In genomic region chr7:43637114-43637806, GRCh38 we compare ENCODE assay signal across 11 cellular contexts. TPM values are rescaled to one million over a fixed set of nuclear protein-coding genes. Genes with fewer than 3 reads are reported as not detected.
DNase-seq lines count a peak whose midpoint lies in the region; ATAC-seq, FAIRE-seq and TF ChIP-seq lines count a peak whose summit lies in the region.
"Had no signal": no experiment of that assay in that cellular context is flagged by ENCODE, and none has a peak within 500 bp of the region (broad histone marks: within the 10 kb centered on the region; RNA-seq: fewer than 3 reads in every experiment).

No MANE protein-coding gene starts in this region.

- H3K4me1 Mint-ChIP-seq in endothelial cell (ENCODE audit: unreplicated experiment): peaks cover 31% of the 10 kb centered on the region

- H3K36me3 ChIP-seq in RWPE2 (ENCODE audit: low read depth): peaks cover 86% of the 10 kb centered on the region
- peaks cover 6% of the 10 kb centered on the region in 2 donors for H3K36me3 ChIP-seq in small intestine (ENCODE audit: control insufficient read depth in 2 of 2, insufficient read depth in 2 of 2, low read length in 2 of 2)

- no peaks in the 10 kb centered on the region for H3K9me3 ChIP-seq in RWPE2 (ENCODE audit: severe bottlenecking)
- H3K9me3 ChIP-seq in small intestine (ENCODE audit: control insufficient read depth, low read depth): no peaks in the 10 kb centered on the region
- H3K9me3 ChIP-seq: MG63 had no signal

- no peak for FAIRE-seq in small intestine (lab: Jason Lieb, UNC)

- H3K36me3 Mint-ChIP-seq in endothelial cell (ENCODE audit: low read depth, unreplicated experiment): peaks cover 20% of the 10 kb centered on the region

- TF ChIP-seq CTCF in RWPE2 (IDR thresholded peaks at IDR 0.05; ENCODE audit: poor library complexity, severe bottlenecking): no peak
- no peak for TF ChIP-seq CTCF in endothelial cell (IDR thresholded peaks at IDR 0.05; ENCODE audit: unreplicated experiment)

- no peaks in the 10 kb centered on the region for H3K9me3 Mint-ChIP-seq in endothelial cell (ENCODE audit: unreplicated experiment)
- H3K9me3 Mint-ChIP-seq: endodermal cell had no signal

- ATAC-seq in RWPE2 (ENCODE audit: low read depth): peak; percentile 81

- H3K27me3 ChIP-seq in RWPE2 (ENCODE audit: insufficient read depth, poor library complexity, severe bottlenecking): no peaks in the 10 kb centered on the region
- no peaks in the 10 kb centered on the region for H3K27me3 ChIP-seq in small intestine (ENCODE audit: control insufficient read depth in 2 of 2, insufficient read depth in 2 of 2, low read length in 2 of 2)
- H3K27me3 ChIP-seq: MG63 had no signal

- H3K27ac Mint-ChIP-seq in endothelial cell (ENCODE audit: unreplicated experiment): peak overlapping the region; percentile 57
- H3K27ac Mint-ChIP-seq: endodermal cell had no signal

- H3K27me3 Mint-ChIP-seq in endothelial cell (ENCODE audit: unreplicated experiment): peaks cover 5% of the 10 kb centered on the region

- no peak overlapping the region for H3K4me3 Mint-ChIP-seq in endothelial cell (ENCODE audit: unreplicated experiment)
- H3K4me3 Mint-ChIP-seq: endodermal cell had no signal

- 64 to 70% (median 69%) methylated on average over 4 of the region's 4 CpGs for WGBS in small intestine, 3 donors

- H3K4me3 ChIP-seq in RWPE2 (ENCODE audit: severe bottlenecking): no peak overlapping the region
- H3K4me3 ChIP-seq in small intestine (ENCODE audit: low read depth in 1 of 2, low read length in 2 of 2): no peak overlapping the region
- H3K4me3 ChIP-seq: MG63 had no signal

- H3K27ac ChIP-seq in RWPE2 (ENCODE audit: poor library complexity, severe bottlenecking) (peak overlapping the region; percentile 97), small intestine (ENCODE audit: low read depth in 1 of 2, low read length in 1 of 2) (peak overlapping the region in 1 of 2 donors; percentile 17)

- DNase-seq in ELR (ENCODE audit: low read depth): peak; percentile 83
- no peak for DNase-seq in RWPE2 (ENCODE audit: low spot score)
- DNase-seq in endothelial cell (ENCODE audit: low spot score): no peak
- peak; percentile 25 for DNase-seq in small intestine
- DNase-seq in NOMO-1 (lab: John Stamatoyannopoulos, UW; ENCODE audit: unreplicated experiment in 2 of 2): no peak
- no peak for DNase-seq in NCI-H526 (lab: John Stamatoyannopoulos, UW)
- DNase-seq in RPMI8226: no peak
- DNase-seq in activated effector memory CD4-positive, alpha-beta T cell treated with anti-CD3 and anti-CD28 coated beads, Interleukin-2, amount 50 U/mL, for 16 hours: no peak
- DNase-seq: endodermal cell; MG63; stimulated activated naive CD4-positive, alpha-beta T cell treated with Interleukin-2 at 50 U/mL for 16 hours had no signal

- H3K4me1 ChIP-seq in RWPE2 (ENCODE audit: insufficient read depth, poor library complexity, severe bottlenecking): peaks cover 64% of the 10 kb centered on the region
- peaks cover 9 to 18% of the 10 kb centered on the region in 2 donors for H3K4me1 ChIP-seq in small intestine (ENCODE audit: control insufficient read depth in 2 of 2, insufficient read depth in 1 of 2, low read depth in 1 of 2, low read length in 1 of 2)

RNA-seq across cellular contexts. Expression of gene STK17A, which starts 54.4 kb away (rescaled TPM):
- total RNA-seq in endothelial cell (ENCODE audit: unreplicated experiment): 28.6 TPM
- 10 to 100 TPM in 2 of 3 donors, 1 to 10 TPM in 1; 6.6 to 11.9 (median 11.2) TPM for polyA plus RNA-seq in small intestine

Comparison
In these comparisons a context has a peak if more than half of its experiments do, and no peak if none do; other contexts are left out.
1. DNase-seq: peak in ELR (single experiment) and small intestine (single experiment); none in RWPE2 (single experiment), endothelial cell (single experiment), NOMO-1 (0 of 2), NCI-H526 (0 of 2), RPMI8226 (single experiment) and activated effector memory CD4-positive, alpha-beta T cell treated with anti-CD3 and anti-CD28 coated beads, Interleukin-2, amount 50 U/mL, for 16 hours (single experiment).